Comparison of ENCODE assay signal across 8 cellular contexts in the genomic region with DNA sequence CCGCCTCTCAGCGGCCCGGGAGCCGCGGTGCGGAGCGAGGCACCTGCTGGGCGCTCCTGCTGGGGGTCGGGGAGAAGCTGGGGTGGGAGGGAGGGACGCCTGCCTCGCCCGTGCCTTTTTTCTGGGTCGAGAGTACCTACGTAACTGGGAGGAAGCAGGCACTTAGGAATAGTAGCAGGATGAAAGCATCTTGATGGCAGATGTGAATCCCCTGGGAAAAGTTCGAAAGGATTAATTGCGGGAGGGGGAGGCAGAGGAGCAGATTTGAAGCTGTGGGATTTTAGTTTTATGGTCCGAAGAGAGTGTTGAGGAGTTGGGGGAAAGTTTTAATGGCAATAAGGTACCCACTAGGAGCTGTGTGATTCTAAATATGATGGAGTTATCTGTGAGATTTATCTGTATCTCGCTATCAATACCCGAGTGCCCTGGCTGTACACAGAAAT. TPM values are rescaled to one million over a fixed set of nuclear protein-coding genes. Genes with fewer than 3 reads are reported as not detected.
A peak's percentile ranks its signal among the peaks of the same experiment; 100 is the strongest.
DNase-seq lines count a peak whose midpoint lies in the region; ATAC-seq and TF ChIP-seq lines count a peak whose summit lies in the region.

No MANE protein-coding gene starts in this region.

- no peak overlapping the region for H3K9ac ChIP-seq in rectal smooth muscle tissue (ENCODE audit: low read length)

- peaks cover 67% of the 10 kb centered on the region for H3K79me2 ChIP-seq in PC-9 (ENCODE audit: low read depth)

- no peaks in the 10 kb centered on the region for H3K9me2 ChIP-seq in PC-9 (ENCODE audit: insufficient read depth)

- H3K36me3 Mint-ChIP-seq in activated CD4-positive, alpha-beta T cell treated with anti-CD3 and anti-CD28 coated beads, Interleukin-2, amount 10 ng/mL, durations not matched to agents 7 days and 5 days (ENCODE audit: low read depth): no peaks in the 10 kb centered on the region

- TF ChIP-seq POLR2A in erythroblast (IDR thresholded peaks at IDR 0.05; ENCODE audit: low read length): no peak

- ATAC-seq in GM18870 (IDR thresholded peaks at IDR 0.05; ENCODE audit: unreplicated experiment): no peak
- ATAC-seq in HG02973 (IDR thresholded peaks at IDR 0.05; ENCODE audit: unreplicated experiment): no peak

- H3K4me3 ChIP-seq in PC-9 (peak overlapping the region; percentile 96), rectal smooth muscle tissue (ENCODE audit: low read length) (peak overlapping the region; percentile 77)

- H3K4me1 ChIP-seq in PC-9 (replicated peaks; ENCODE audit: insufficient read depth): peaks cover 59% of the 10 kb centered on the region
- peaks cover 7% of the 10 kb centered on the region for H3K4me1 ChIP-seq in rectal smooth muscle tissue (ENCODE audit: control insufficient read depth, insufficient read depth, low read length)

- H3K4me3 Mint-ChIP-seq in activated CD4-positive, alpha-beta T cell treated with anti-CD3 and anti-CD28 coated beads, Interleukin-2, amount 10 ng/mL, durations not matched to agents 7 days and 5 days: peak overlapping the region; percentile 78

- no TSS peak for BruUV-seq in PC-9 (replicated peaks; lab: Mats Ljungman, UMichigan)

- peaks cover 15% of the 10 kb centered on the region; the same call in 1 of the 2 replicates for H3F3A ChIP-seq in PC-9 (ENCODE audit: insufficient read depth, low read depth)

- H3K36me3 ChIP-seq in PC-9 (ENCODE audit: low read depth) (peaks cover 6% of the 10 kb centered on the region; the same call in 1 of the 2 replicates), rectal smooth muscle tissue (ENCODE audit: control insufficient read depth, insufficient read depth, low read length) (no peaks in the 10 kb centered on the region)

- H3K27ac Mint-ChIP-seq in activated CD4-positive, alpha-beta T cell treated with anti-CD3 and anti-CD28 coated beads, Interleukin-2, amount 10 ng/mL, durations not matched to agents 7 days and 5 days: peak overlapping the region; percentile 65

- H3K27ac ChIP-seq in PC-9 (peak overlapping the region; percentile 74), rectal smooth muscle tissue (ENCODE audit: low read depth, low read length) (no peak overlapping the region)

- no peaks in the 10 kb centered on the region for H3K9me3 Mint-ChIP-seq in activated CD4-positive, alpha-beta T cell treated with anti-CD3 and anti-CD28 coated beads, Interleukin-2, amount 10 ng/mL, durations not matched to agents 7 days and 5 days

- H2AFZ ChIP-seq in PC-9: no peak overlapping the region

- H3K9me3 ChIP-seq in PC-9 (ENCODE audit: insufficient read depth, low read depth): no peaks in the 10 kb centered on the region

- peak overlapping the region; percentile 97 for H3K4me2 ChIP-seq in PC-9

- no peaks in the 10 kb centered on the region for H3K27me3 Mint-ChIP-seq in activated CD4-positive, alpha-beta T cell treated with anti-CD3 and anti-CD28 coated beads, Interleukin-2, amount 10 ng/mL, durations not matched to agents 7 days and 5 days

- POLR2A ChIA-PET in activated CD4-positive, alpha-beta T cell treated with anti-CD3 and anti-CD28 coated beads, Interleukin-2, amount 10 ng/mL, durations not matched to agents 7 days and 5 days (lab: Charles Lee): no interaction called here
- POLR2A ChIA-PET in PC-9 (lab: Charles Lee; ENCODE audit: unreplicated experiment): interaction anchor here (0.8 kb wide), 1 partner anchor 37 kb away, joined by 7 read pairs; no protein-coding TSS in a partner anchor

- no peak for DNase-seq in activated CD4-positive, alpha-beta T cell treated with anti-CD3 and anti-CD28 coated beads, Interleukin-2, amount 10 ng/mL, durations not matched to agents 7 days and 5 days
- DNase-seq in activated CD4-positive, alpha-beta T cell treated with anti-CD3 and anti-CD28 coated beads, Interleukin-2, amount 50 U/mL, for 1 hour: no peak
- DNase-seq in PC-9 (no peak), erythroblast (lab: John Stamatoyannopoulos, UW) (peak; percentile 33 to 47), HK-2 (ENCODE audit: unreplicated experiment) (no peak)

- peaks cover 31% of the 10 kb centered on the region for H3K4me1 Mint-ChIP-seq in activated CD4-positive, alpha-beta T cell treated with anti-CD3 and anti-CD28 coated beads, Interleukin-2, amount 10 ng/mL, durations not matched to agents 7 days and 5 days

- H3K27me3 ChIP-seq in PC-9 (ENCODE audit: insufficient read depth, low read depth) (no peaks in the 10 kb centered on the region), rectal smooth muscle tissue (ENCODE audit: control insufficient read depth, insufficient read depth, low read length) (no peaks in the 10 kb centered on the region)

- no peak for TF ChIP-seq CTCF in PC-9 (conservative IDR thresholded peaks at IDR 0.05)

- CTCF ChIA-PET in activated CD4-positive, alpha-beta T cell treated with anti-CD3 and anti-CD28 coated beads, Interleukin-2, amount 10 ng/mL, durations not matched to agents 7 days and 5 days (lab: Charles Lee): no interaction called here
- CTCF ChIA-PET in PC-9 (lab: Charles Lee): no interaction called here

- intact Hi-C loops in PC-9 (cut with micrococcal nuclease; ENCODE audit: unreplicated experiment): loop anchor here (5.0 kb wide), 1 partner anchor 184 kb away; no protein-coding TSS in a partner anchor

- H4K20me1 ChIP-seq in PC-9 (ENCODE audit: insufficient read depth): peaks cover 43% of the 10 kb centered on the region

RNA-seq across cellular contexts. Expression of gene AGFG1, which starts 1.1 kb away (rescaled TPM):
- 10 to 100 TPM; 59.9 to 80.1 TPM for total RNA-seq in activated CD4-positive, alpha-beta T cell treated with anti-CD3 and anti-CD28 coated beads, Interleukin-2, amount 10 ng/mL, durations not matched to agents 7 days and 5 days
- 82.8 and 119 TPM in 2 replicates for total RNA-seq in PC-9 (2021)

Comparison
In these comparisons a context has a peak if more than half of its experiments do, and no peak if none do; other contexts are left out.
1. DNase-seq: peak in erythroblast (2 of 2); none in activated CD4-positive, alpha-beta T cell treated with anti-CD3 and anti-CD28 coated beads, Interleukin-2, amount 10 ng/mL, durations not matched to agents 7 days and 5 days (single experiment), activated CD4-positive, alpha-beta T cell treated with anti-CD3 and anti-CD28 coated beads, Interleukin-2, amount 50 U/mL, for 1 hour (single experiment), PC-9 (0 of 2) and HK-2 (single experiment).